ENCODE assay signal across 26 cellular contexts in the genomic region with DNA sequence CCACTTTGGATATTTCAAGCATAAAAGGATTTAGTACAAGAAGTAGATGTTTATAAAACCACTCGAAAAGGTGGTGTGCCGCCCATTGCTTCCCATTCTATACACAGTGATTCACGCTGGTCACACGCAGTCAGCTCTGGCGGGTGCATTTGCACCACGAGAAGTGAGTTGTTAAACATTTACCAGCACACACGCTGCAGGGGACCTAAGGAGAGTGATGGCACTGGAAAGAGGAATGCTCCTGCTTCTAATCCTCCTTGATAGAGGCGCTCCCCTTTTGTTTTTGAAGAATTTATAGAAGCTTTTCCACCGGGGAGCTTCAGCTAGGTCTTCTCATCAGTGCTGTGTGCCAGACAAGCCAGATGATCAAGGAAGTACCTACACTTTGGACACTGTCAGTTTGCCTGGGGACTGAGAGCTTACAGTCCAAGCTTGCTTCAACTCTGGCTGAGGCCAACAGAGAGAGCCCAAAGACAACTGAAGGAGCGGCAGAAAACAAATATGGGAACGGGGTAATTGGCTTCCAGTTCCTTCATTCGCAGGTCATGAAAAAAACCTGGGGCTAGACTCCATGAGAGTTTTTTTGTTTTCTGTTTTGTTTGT. TPM values are rescaled to one million over a fixed set of nuclear protein-coding genes. Genes with fewer than 3 reads are reported as not detected.
DNase-seq lines count a peak whose midpoint lies in the region; ATAC-seq, FAIRE-seq and TF ChIP-seq lines count a peak whose summit lies in the region.
"Had no signal": no experiment of that assay in that cellular context is flagged by ENCODE, and none has a peak within 500 bp of the region (broad histone marks: within the 10 kb centered on the region; RNA-seq: fewer than 3 reads in every experiment).

No MANE protein-coding gene starts in this region.

- CTCF ChIA-PET in Caco-2 (lab: Charles Lee) = interaction anchor here (0.8 to 3.2 kb wide), 10 partner anchors 20 to 127 kb away, joined by 3 to 22 read pairs (median 10); a partner anchor contains a TSS

- H3K4me1 Mint-ChIP-seq in Caco-2 (ENCODE audit: low read depth, unreplicated experiment) = no peaks in the 10 kb centered on the region

- WGBS in pancreas, 2 donors = 45 to 48% methylated on average over 12 of the region's 12 CpGs

- DNase-seq in Caco-2 (peak; percentile 58 to 72), NCI-H69 (lab: John Stamatoyannopoulos, UW) (peak; percentile 20), left colon (peak in 1 of 2 donors; percentile 8), pancreas (peak in 3 of 6 donors; percentile 6 to 63 (median 23)), HPDE6-E6E7 (ENCODE audit: extremely low spot score) (no peak)
- DNase-seq in stimulated activated CD4-positive, alpha-beta T cell treated with anti-CD3 and anti-CD28 coated beads, Interleukin-2, amount 100 ng/mL, for 48 hours = no peak
- DNase-seq in stimulated activated CD4-positive, alpha-beta T cell treated with anti-CD3 and anti-CD28 coated beads, Interleukin-4, amount 100 ng/mL, for 24 hours = no peak
- DNase-seq: activated CD8-positive, alpha-beta memory T cell treated with anti-CD3 and anti-CD28 coated beads for 24 hours; activated naive CD4-positive, alpha-beta T cell treated with anti-CD3 and anti-CD28 coated beads for 36 hours; activated T-cell treated with anti-CD3 and anti-CD28 coated beads, Interleukin-2, amount 50 U/mL, for 4 hours; C1 segment of cervical spinal cord; central memory CD4-positive, alpha-beta T cell; foreskin keratinocyte; H7; left ventricle myocardium superior; NCI-H1105; NCI-H2107; NCI-H510A treated with DMSO at 0.1 percent for 48 hours; RPMI8226; stimulated activated CD4-positive, alpha-beta T cell treated with anti-CD3 and anti-CD28 coated beads, Interleukin-15, amount 100 ng/mL, for 24 hours; T1000 had no signal

- no peak for FAIRE-seq in pancreas (lab: Jason Lieb, UNC)
- FAIRE-seq: GM12878 had no signal

- H3K4me3 Mint-ChIP-seq in Caco-2 (ENCODE audit: unreplicated experiment) = peak overlapping the region; percentile 56
- H3K4me3 Mint-ChIP-seq: activated naive CD4-positive, alpha-beta T cell treated with anti-CD3 and anti-CD28 coated beads for 36 hours; activated T-cell treated with anti-CD3 and anti-CD28 coated beads, Interleukin-2, amount 50 U/mL, for 4 hours had no signal

- H3K4me3 ChIP-seq in Caco-2 (ENCODE audit: low read depth, low read length) (no peak overlapping the region), pancreas (no peak overlapping the region)
- H3K4me3 ChIP-seq: GM12878, SK-N-MC, suprapubic skin had no signal

- no peaks in the 10 kb centered on the region for H3K36me3 Mint-ChIP-seq in Caco-2 (ENCODE audit: insufficient read depth, unreplicated experiment)

- intact Hi-C loops in Caco-2 (cut with micrococcal nuclease; ENCODE audit: unreplicated experiment) (loop anchor here (1.0 to 5.0 kb wide), 2 partner anchors 109 to 126 kb away; a partner anchor contains a TSS), left colon (cut with DNase I, micrococcal nuclease) (no loop called here), pancreas (cut with DNase I) (loop anchor here in 1 of 3 donors (10.0 kb wide), 1 partner anchor 117 kb away; no protein-coding TSS in a partner anchor)

- no peaks in the 10 kb centered on the region for H3K9me3 ChIP-seq in Caco-2
- H3K9me3 ChIP-seq in pancreas = no peaks in the 10 kb centered on the region
- H3K9me3 ChIP-seq: suprapubic skin had no signal

- H3K27ac Mint-ChIP-seq in Caco-2 (ENCODE audit: unreplicated experiment) = peak overlapping the region; percentile 39
- H3K27ac Mint-ChIP-seq: activated naive CD4-positive, alpha-beta T cell treated with anti-CD3 and anti-CD28 coated beads for 36 hours had no signal

- BruUV-seq in Caco-2 (replicated peaks; lab: Mats Ljungman, UMichigan) = no TSS peak

- peak overlapping the region in 3 of 4 donors; percentile 28 to 77 (median 29) for H3K27ac ChIP-seq in pancreas
- H3K27ac ChIP-seq: epithelial cell of prostate, foreskin keratinocyte, SK-N-MC, suprapubic skin had no signal

- H3K4me1 ChIP-seq in Caco-2 = peaks cover 6% of the 10 kb centered on the region; the same call in 1 of the 2 replicates
- peaks cover 0 to 10% (median 5%) of the 10 kb centered on the region in 3 donors for H3K4me1 ChIP-seq in pancreas
- H3K4me1 ChIP-seq: foreskin keratinocyte had no signal

- peak; percentile 59 for ATAC-seq in left colon
- peak; percentile 51 to 90 (median 73) for ATAC-seq in pancreas
- ATAC-seq in HG02840 (IDR thresholded peaks at IDR 0.05; ENCODE audit: low FRiP score, unreplicated experiment) = no peak
- ATAC-seq: activated T-cell treated with anti-CD3 and anti-CD28 coated beads, Interleukin-2, amount 50 U/mL, for 4 hours; foreskin keratinocyte; GM12878; left ventricle myocardium superior had no signal

- H3K27me3 ChIP-seq in Caco-2 (replicated peaks; ENCODE audit: control insufficient read depth, insufficient read depth, low read length) = no peaks in the 10 kb centered on the region
- H3K27me3 ChIP-seq in pancreas = no peaks in the 10 kb centered on the region

- TF ChIP-seq CTCF in Caco-2 (IDR thresholded peaks at IDR 0.05; ENCODE audit: insufficient read depth in 1 of 2, low read depth in 1 of 2, low read length in 1 of 2, severe bottlenecking in 1 of 2, unreplicated experiment in 1 of 2) (no peak), pancreas (IDR thresholded peaks at IDR 0.05) (no peak)

- H3K36me3 ChIP-seq in Caco-2 (ENCODE audit: control insufficient read depth, insufficient read depth, low read length) (no peaks in the 10 kb centered on the region), pancreas (no peaks in the 10 kb centered on the region)
- H3K36me3 ChIP-seq: suprapubic skin had no signal

- POLR2A ChIA-PET in Caco-2 (lab: Charles Lee) = interaction anchor here (0.6 kb wide), 1 partner anchor 136 kb away, joined by 4 read pairs; no protein-coding TSS in a partner anchor

- H3K27me3 Mint-ChIP-seq in Caco-2 (ENCODE audit: insufficient read depth, unreplicated experiment) = no peaks in the 10 kb centered on the region

- H3K9me3 Mint-ChIP-seq in Caco-2 (ENCODE audit: unreplicated experiment) = no peaks in the 10 kb centered on the region
- H3K9me3 Mint-ChIP-seq: activated naive CD4-positive, alpha-beta T cell treated with anti-CD3 and anti-CD28 coated beads for 36 hours; activated T-cell treated with anti-CD3 and anti-CD28 coated beads, Interleukin-2, amount 50 U/mL, for 4 hours had no signal

RNA-seq across cellular contexts. Expression of a gene that starts 31.2 kb away (rescaled TPM):
- total RNA-seq in Caco-2 (2022) (not detected in 2 replicates), left colon (not detected), pancreas (not detected)
- under 1 TPM in 1 of 2 donors, not detected in 1; 0.02 TPM for polyA plus RNA-seq in pancreas
- total RNA-seq: activated naive CD4-positive, alpha-beta T cell treated with anti-CD3 and anti-CD28 coated beads for 36 hours; activated T-cell treated with anti-CD3 and anti-CD28 coated beads, Interleukin-2, amount 50 U/mL, for 4 hours; foreskin keratinocyte; H7 had no signal
- polyA plus RNA-seq: foreskin keratinocyte had no signal

RNA-seq across cellular contexts. Expression of a gene that starts 58.0 kb away (rescaled TPM):
- total RNA-seq in Caco-2 (2022) (not detected in 2 replicates), left colon (not detected), pancreas (not detected)
- under 1 TPM; 0.07 to 0.23 TPM for polyA plus RNA-seq in pancreas
- total RNA-seq: activated naive CD4-positive, alpha-beta T cell treated with anti-CD3 and anti-CD28 coated beads for 36 hours; activated T-cell treated with anti-CD3 and anti-CD28 coated beads, Interleukin-2, amount 50 U/mL, for 4 hours; foreskin keratinocyte; GM12878; H7; left ventricle myocardium superior had no signal
- polyA plus RNA-seq: foreskin keratinocyte had no signal

Comparison
In these comparisons a context has a peak if more than half of its experiments do, and no peak if none do; other contexts are left out.
1. DNase-seq: peak in Caco-2 (2 of 2) and NCI-H69 (single experiment); none in stimulated activated CD4-positive, alpha-beta T cell treated with anti-CD3 and anti-CD28 coated beads, Interleukin-2, amount 100 ng/mL, for 48 hours (0 of 2), stimulated activated CD4-positive, alpha-beta T cell treated with anti-CD3 and anti-CD28 coated beads, Interleukin-4, amount 100 ng/mL, for 24 hours (single experiment) and HPDE6-E6E7 (single experiment).